Comparison of ENCODE assay signal across 2 cellular contexts in genomic region chr15:44739222-44739847, GRCh38. TPM values are rescaled to one million over a fixed set of nuclear protein-coding genes. Genes with fewer than 3 reads are reported as not detected.
"Had no signal": no experiment of that assay in that cellular context is flagged by ENCODE, and none has a peak within 500 bp of the region (broad histone marks: within the 10 kb centered on the region; RNA-seq: fewer than 3 reads in every experiment).

No MANE protein-coding gene starts in this region.

RNA-seq across cellular contexts. Expression of gene PATL2, which starts 28.2 kb away (rescaled TPM):
- total RNA-seq: lung microvascular endothelial cell, smooth muscle cell had no signal
- polyA plus RNA-seq: smooth muscle cell had no signal
